11 cellular contexts compared by ENCODE assay signal in the genomic region with DNA sequence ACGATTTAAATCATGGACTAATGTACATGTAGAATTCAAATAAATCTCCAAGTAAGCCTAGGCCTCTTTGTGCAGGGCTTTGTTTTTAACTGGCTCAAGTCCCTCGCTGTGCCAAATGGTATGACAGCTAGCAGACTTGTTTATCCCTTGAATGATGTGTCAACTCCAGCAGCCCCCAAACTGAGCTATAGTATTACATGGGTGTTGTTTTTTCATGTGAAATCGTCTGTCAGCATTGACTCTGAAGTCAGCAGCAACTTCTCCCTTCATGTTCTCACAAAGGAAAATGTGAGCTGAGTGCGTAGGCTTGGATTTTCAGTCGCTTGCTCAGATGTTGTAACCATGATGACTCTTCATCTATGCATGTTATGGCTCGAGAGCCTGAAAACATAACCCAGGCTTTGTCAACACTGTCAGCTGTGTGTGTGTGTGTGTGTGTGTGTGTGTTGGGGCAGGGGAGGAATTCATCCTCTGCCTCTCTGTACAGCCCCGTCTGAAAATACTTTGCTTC.
DNase-seq lines count a peak whose midpoint lies in the region; ATAC-seq, FAIRE-seq and TF ChIP-seq lines count a peak whose summit lies in the region.
"Had no signal": no experiment of that assay in that cellular context is flagged by ENCODE, and none has a peak within 500 bp of the region (broad histone marks: within the 10 kb centered on the region; RNA-seq: fewer than 3 reads in every experiment).

No MANE protein-coding gene starts in this region.

- peak overlapping the region; percentile 68 for H2BK20ac ChIP-seq in IMR-90 (ENCODE audit: low read depth, low read length)

- H2BK120ac ChIP-seq in IMR-90 (ENCODE audit: low read depth, low read length) = peak overlapping the region; percentile 79
- no peak overlapping the region for H2BK120ac ChIP-seq in mesendoderm (ENCODE audit: low read depth, low read length)

- no peak for TF ChIP-seq POLR2A in IMR-90 (IDR thresholded peaks at IDR 0.05; ENCODE audit: low read depth, low read length)
- no peak for TF ChIP-seq POLR2A in K562 (conservative IDR thresholded peaks at IDR 0.05)

- BruUV-seq in IMR-90 (replicated peaks; lab: Mats Ljungman, UMichigan) (no TSS peak), K562 (replicated peaks; lab: Mats Ljungman, UMichigan) (no TSS peak)

- peak overlapping the region in 1 of 2 experiments; percentile 65; a peak in 2 of 4 replicates for H4K8ac ChIP-seq in IMR-90 (ENCODE audit: low read depth in 2 of 2, low read length in 2 of 2)
- no peak overlapping the region for H4K8ac ChIP-seq in mesendoderm (ENCODE audit: low read depth, low read length)

- no peak overlapping the region for H2AK9ac ChIP-seq in IMR-90 (replicated peaks; ENCODE audit: low read depth, low read length, poor library complexity)

- H3K27me3 ChIP-seq in IMR-90 (ENCODE audit: control insufficient read depth, insufficient read depth, low read length) (no peaks in the 10 kb centered on the region), K562 (ENCODE audit: control insufficient read depth in 2 of 2, insufficient read depth in 2 of 2, low read length in 2 of 2) (no peaks in the 10 kb centered on the region), mesendoderm (ENCODE audit: insufficient read depth, low read length, poor library complexity) (no peaks in the 10 kb centered on the region)

- no peaks in the 10 kb centered on the region for H3K9me3 Mint-ChIP-seq in osteocyte (ENCODE audit: unreplicated experiment)
- H3K9me3 Mint-ChIP-seq in CD14-positive monocyte = peaks cover 0 to 5% (median 0%) of the 10 kb centered on the region in 7 donors

- peak; percentile 43 for DNase-seq in Ammon's horn (ENCODE audit: low spot score)
- peak; percentile 100 for DNase-seq in IMR-90
- DNase-seq in K562 (ENCODE audit: extremely low read depth in 1 of 4, low spot score in 3 of 4) = no peak
- DNase-seq in mesendoderm = peak; percentile 47
- DNase-seq in osteocyte (ENCODE audit: extremely low spot score, unreplicated experiment) = no peak
- no peak for DNase-seq in stimulated activated naive CD4-positive, alpha-beta T cell treated with Interleukin-2 at 50 U/mL for 16 hours (lab: John Stamatoyannopoulos, UW)
- DNase-seq in CD14-positive monocyte (ENCODE audit: low spot score) = no peak
- DNase-seq: left colon; psoas muscle; stimulated activated CD8-positive, alpha-beta memory T cell treated with anti-CD3 and anti-CD28 coated beads, Interleukin-4, amount 100 ng/mL, for 48 hours had no signal

- H3K56ac ChIP-seq in IMR-90 (ENCODE audit: extremely low read depth, insufficient read depth, low read length) (peak overlapping the region; percentile 11; the same call in 1 of the 2 replicates), mesendoderm (ENCODE audit: low read length) (peak overlapping the region; percentile 11)

- H3K36me3 Mint-ChIP-seq in osteocyte (ENCODE audit: unreplicated experiment) (no peaks in the 10 kb centered on the region), CD14-positive monocyte (no peaks in the 10 kb centered on the region)

- no peaks in the 10 kb centered on the region for H3K79me1 ChIP-seq in IMR-90 (ENCODE audit: low read depth in 1 of 2, low read length in 2 of 2)
- no peaks in the 10 kb centered on the region for H3K79me1 ChIP-seq in mesendoderm (ENCODE audit: low read length)

- H3K9ac ChIP-seq in IMR-90 (ENCODE audit: low read depth, low read length) (no peak overlapping the region), K562 (ENCODE audit: insufficient read depth in 1 of 2, low read depth in 2 of 2, low read length in 2 of 2) (no peak overlapping the region), mesendoderm (ENCODE audit: low read length) (no peak overlapping the region)

- ATAC-seq in IMR-90 (ENCODE audit: low read depth) (peak; percentile 95), K562 (no peak), HG02840 (IDR thresholded peaks at IDR 0.05; ENCODE audit: low FRiP score, unreplicated experiment) (no peak)
- ATAC-seq: left colon had no signal

- TF ChIP-seq CTCF in IMR-90 (conservative IDR thresholded peaks at IDR 0.05; ENCODE audit: low read depth, low read length) = no peak
- no peak for TF ChIP-seq CTCF in K562 (IDR thresholded peaks at IDR 0.05 in 2 of 3, conservative IDR thresholded peaks at IDR 0.05 in 1 of 3; ENCODE audit: insufficient read depth in 2 of 3, low read depth in 1 of 3, low read length in 3 of 3)
- TF ChIP-seq CTCF in osteocyte (IDR thresholded peaks at IDR 0.05) = no peak
- no peak for TF ChIP-seq CTCF in CD14-positive monocyte (IDR thresholded peaks at IDR 0.05)

- H3K27me3 Mint-ChIP-seq in osteocyte (ENCODE audit: unreplicated experiment) (peaks cover 6% of the 10 kb centered on the region), CD14-positive monocyte (ENCODE audit: low read depth in 3 of 3) (peaks cover 1 to 7% (median 2%) of the 10 kb centered on the region in 3 donors)

- H3K4me3 Mint-ChIP-seq in osteocyte (ENCODE audit: unreplicated experiment) = no peak overlapping the region
- H3K4me3 Mint-ChIP-seq in CD14-positive monocyte = no peak overlapping the region

- H3K18ac ChIP-seq in IMR-90 (ENCODE audit: low read depth, low read length) (peak overlapping the region; percentile 62), mesendoderm (ENCODE audit: low read length) (no peak overlapping the region)

- in situ Hi-C loops in IMR-90 (cut with MboI; ENCODE audit: low sequenced_read_pairs) = no loop called here
- in situ Hi-C loops in K562 (cut with MboI) = no loop called here

- dilution Hi-C loops in IMR-90 (cut with HindIII; ENCODE audit: low sequenced_read_pairs, unreplicated experiment) = no loop called here

- H3K4ac ChIP-seq in IMR-90 (ENCODE audit: low read depth, low read length) (peak overlapping the region; percentile 46; the same call in 1 of the 2 replicates), mesendoderm (ENCODE audit: low read depth, low read length) (no peak overlapping the region)

- H4K91ac ChIP-seq in IMR-90 (ENCODE audit: insufficient read depth, low read depth, low read length) = peak overlapping the region; percentile 49

- H3K4me3 ChIP-seq in IMR-90 (ENCODE audit: insufficient read depth, low read depth, low read length) (no peak overlapping the region), K562 (no peak overlapping the region), mesendoderm (ENCODE audit: low read length) (no peak overlapping the region)
- H3K4me3 ChIP-seq: psoas muscle had no signal

- CTCF ChIA-PET in IMR-90 (lab: Yijun Ruan, JAX) (interaction anchor here (0.7 kb wide), 1 partner anchor 112 kb away, joined by 4 read pairs; no protein-coding TSS in a partner anchor), K562 (lab: Yijun Ruan, JAX; ENCODE audit: low intra/inter-chr PET ratio) (no interaction called here)

- no peaks in the 10 kb centered on the region for H3K79me2 ChIP-seq in K562 (ENCODE audit: control insufficient read depth, insufficient read depth, low read length)
- H3K79me2 ChIP-seq in mesendoderm (ENCODE audit: control insufficient read depth, insufficient read depth, low read length) = no peaks in the 10 kb centered on the region

- no peaks in the 10 kb centered on the region for H3K9me3 ChIP-seq in IMR-90 (ENCODE audit: control insufficient read depth, insufficient read depth, low read length)
- no peaks in the 10 kb centered on the region for H3K9me3 ChIP-seq in K562 (replicated peaks; ENCODE audit: control insufficient read depth, insufficient read depth, low read depth, low read length)
- H3K9me3 ChIP-seq: psoas muscle had no signal

- peak overlapping the region; percentile 40; the same call in 1 of the 2 replicates for H3K27ac ChIP-seq in IMR-90 (ENCODE audit: insufficient read depth, low read length)
- no peak overlapping the region for H3K27ac ChIP-seq in K562 (ENCODE audit: extremely low read depth, low read depth, low read length)
- no peak overlapping the region for H3K27ac ChIP-seq in mesendoderm (ENCODE audit: low read depth, low read length)
- H3K27ac ChIP-seq: psoas muscle had no signal

- intact Hi-C loops in IMR-90 (cut with micrococcal nuclease) = no loop called here
- intact Hi-C loops in K562 (cut with micrococcal nuclease) = no loop called here
- intact Hi-C loops in CD14-positive monocyte (cut with micrococcal nuclease) = no loop called here

- H3K4me2 ChIP-seq in IMR-90 (ENCODE audit: low read depth, low read length) (peak overlapping the region; percentile 49), K562 (ENCODE audit: insufficient read depth, low read length) (no peak overlapping the region), mesendoderm (ENCODE audit: low read length) (no peak overlapping the region)

- peak overlapping the region; percentile 43 for H4K5ac ChIP-seq in IMR-90 (ENCODE audit: low read depth, low read length)
- no peak overlapping the region for H4K5ac ChIP-seq in mesendoderm (ENCODE audit: low read length)

- H2AFZ ChIP-seq in IMR-90 (replicated peaks; ENCODE audit: low read length, poor library complexity) (peak overlapping the region; percentile 63), K562 (ENCODE audit: low read depth, low read length) (peak overlapping the region; percentile 59; the same call in 1 of the 2 replicates)

- no peak overlapping the region for H2AK5ac ChIP-seq in IMR-90 (ENCODE audit: low read depth, low read length)
- no peak overlapping the region for H2AK5ac ChIP-seq in mesendoderm (ENCODE audit: low read length)

- peaks cover 4% of the 10 kb centered on the region; the same call in 1 of the 2 replicates for H3K4me1 ChIP-seq in IMR-90 (ENCODE audit: control insufficient read depth, insufficient read depth, low read length)
- H3K4me1 ChIP-seq in K562 (replicated peaks in 1 of 2; ENCODE audit: control insufficient read depth in 2 of 2, insufficient read depth in 2 of 2, low read length in 2 of 2) = no peaks in the 10 kb centered on the region
- H3K4me1 ChIP-seq in mesendoderm (ENCODE audit: control insufficient read depth, low read depth, low read length) = peaks cover 8% of the 10 kb centered on the region
- H3K4me1 ChIP-seq: psoas muscle had no signal

- no peaks in the 10 kb centered on the region for H3K36me3 ChIP-seq in IMR-90 (ENCODE audit: control insufficient read depth, insufficient read depth, low read length)
- no peaks in the 10 kb centered on the region for H3K36me3 ChIP-seq in K562 (ENCODE audit: control insufficient read depth, insufficient read depth, low read length)
- H3K36me3 ChIP-seq in mesendoderm (ENCODE audit: control insufficient read depth, insufficient read depth, low read length) = no peaks in the 10 kb centered on the region

- H3K27ac Mint-ChIP-seq in osteocyte (ENCODE audit: unreplicated experiment) (no peak overlapping the region), CD14-positive monocyte (no peak overlapping the region)

- POLR2A ChIA-PET in IMR-90 (lab: Charles Lee; ENCODE audit: unreplicated experiment) = interaction anchor here (0.6 kb wide), 1 partner anchor 141 kb away, joined by 3 read pairs; no protein-coding TSS in a partner anchor
- POLR2A ChIA-PET in K562 (lab: Yijun Ruan, JAX) = interaction anchor here (0.6 kb wide), 1 partner anchor 14 kb away, joined by 3 read pairs; no protein-coding TSS in a partner anchor

- no peak for TF ChIP-seq EP300 in K562 (IDR thresholded peaks at IDR 0.05; ENCODE audit: low read length)

- H3K14ac ChIP-seq in IMR-90 (replicated peaks; ENCODE audit: low read depth, low read length) = peak overlapping the region; percentile 28

- H4K20me1 ChIP-seq in IMR-90 (ENCODE audit: insufficient read depth, low read length) = no peaks in the 10 kb centered on the region
- H4K20me1 ChIP-seq in K562 (replicated peaks; ENCODE audit: control insufficient read depth, insufficient read depth, low read length) = no peaks in the 10 kb centered on the region

- WGBS in IMR-90 (ENCODE audit: extremely low coverage in 2 of 2, insufficient read length in 1 of 2), 2 experiments = no CpG with 5 or more reads among the region's 7 CpGs
- 49% methylated on average over 6 of the region's 7 CpGs for WGBS in K562 (ENCODE audit: insufficient coverage, low coverage, missing lambda C conversion rate)
- no CpG with 5 or more reads among the region's 7 CpGs for whole genome bisulfite sequencing in mesendoderm (ENCODE audit: extremely low coverage, insufficient coverage, low lambda C conversion rate)

- H3K23ac ChIP-seq in IMR-90 (ENCODE audit: low read depth, low read length) (peak overlapping the region; percentile 8; the same call in 1 of the 2 replicates), mesendoderm (ENCODE audit: low read length) (no peak overlapping the region)

- TF ChIP-seq RAD21 in IMR-90 (IDR thresholded peaks at IDR 0.05; ENCODE audit: low read length) (peak; percentile 20; the same call in 1 of the 2 replicates), K562 (CRISPR knock-in tag; conservative IDR thresholded peaks at IDR 0.05 in 1 of 2, IDR thresholded peaks at IDR 0.05 in 1 of 2) (no peak)

- FAIRE-seq in K562 (lab: Jason Lieb, UNC) = peak; percentile 42

- peaks cover 8% of the 10 kb centered on the region for H3K4me1 Mint-ChIP-seq in osteocyte (ENCODE audit: unreplicated experiment)
- H3K4me1 Mint-ChIP-seq in CD14-positive monocyte = no peaks in the 10 kb centered on the region

- H2BK15ac ChIP-seq in IMR-90 (ENCODE audit: low read depth, low read length) (peak overlapping the region; percentile 22; the same call in 2 of the 3 replicates), mesendoderm (replicated peaks; ENCODE audit: low read depth) (no peak overlapping the region)

- H2BK5ac ChIP-seq in IMR-90 (ENCODE audit: low read depth, low read length, poor library complexity, severe bottlenecking) (peak overlapping the region; percentile 89), mesendoderm (ENCODE audit: low read length) (no peak overlapping the region)

- no peaks in the 10 kb centered on the region; the same call in 1 of the 2 replicates for H3K9me1 ChIP-seq in IMR-90 (ENCODE audit: insufficient read depth, low read length)
- H3K9me1 ChIP-seq in K562 (ENCODE audit: control insufficient read depth, insufficient read depth, low read length) = no peaks in the 10 kb centered on the region

Comparison
In these comparisons a context has a peak if more than half of its experiments do, and no peak if none do; other contexts are left out.
1. DNase-seq: peak in Ammon's horn (single experiment), IMR-90 (single experiment) and mesendoderm (single experiment); none in K562 (0 of 4), osteocyte (single experiment), stimulated activated naive CD4-positive, alpha-beta T cell treated with Interleukin-2 at 50 U/mL for 16 hours (single experiment) and CD14-positive monocyte (single experiment).